In the genomic region with DNA sequence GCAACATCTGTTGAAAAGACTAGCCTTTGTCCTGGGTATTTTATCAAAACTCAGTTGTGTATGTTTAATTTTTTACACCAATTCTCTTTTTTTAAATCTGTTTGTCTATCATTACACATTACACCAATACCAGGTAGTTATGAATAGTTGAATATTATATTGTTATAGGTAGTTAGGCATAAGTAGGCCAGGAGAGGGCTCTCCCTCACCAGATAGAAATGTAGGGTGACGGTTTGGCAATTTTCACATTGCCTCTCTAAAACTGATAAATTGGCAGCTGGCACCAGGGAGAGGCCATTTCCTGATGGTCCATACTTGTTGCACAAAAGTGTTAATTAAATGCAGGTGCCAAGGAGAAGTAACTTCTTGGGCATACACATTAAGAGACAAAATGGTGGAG, we compare ENCODE assay signal across 11 cellular contexts.
DNase-seq lines count a peak whose midpoint lies in the region; ATAC-seq and TF ChIP-seq lines count a peak whose summit lies in the region.
"Had no signal": no experiment of that assay in that cellular context is flagged by ENCODE, and none has a peak within 500 bp of the region (broad histone marks: within the 10 kb centered on the region; RNA-seq: fewer than 3 reads in every experiment).

No MANE protein-coding gene starts in this region.

- H3K27me3 ChIP-seq in DOHH2 (ENCODE audit: control insufficient read depth, low read length) (no peaks in the 10 kb centered on the region), PC-9 (ENCODE audit: insufficient read depth, low read depth) (no peaks in the 10 kb centered on the region)
- H3K27me3 ChIP-seq: thyroid gland had no signal

- no peaks in the 10 kb centered on the region for H3K79me2 ChIP-seq in DOHH2 (ENCODE audit: control insufficient read depth, low read length)
- no peaks in the 10 kb centered on the region for H3K79me2 ChIP-seq in PC-9 (ENCODE audit: low read depth)

- intact Hi-C loops in PC-9 (cut with micrococcal nuclease; ENCODE audit: unreplicated experiment) = loop anchor here (2.0 kb wide), 1 partner anchor 481 kb away; no protein-coding TSS in a partner anchor

- CTCF ChIA-PET in PC-9 (lab: Charles Lee) = no interaction called here

- no peak overlapping the region for H2AFZ ChIP-seq in PC-9

- no peaks in the 10 kb centered on the region for H3K9me2 ChIP-seq in DOHH2 (replicated peaks; ENCODE audit: control insufficient read depth, low read length)
- no peaks in the 10 kb centered on the region for H3K9me2 ChIP-seq in PC-9 (ENCODE audit: insufficient read depth)

- H3K27ac ChIP-seq in DOHH2 (ENCODE audit: low read depth, low read length) (no peak overlapping the region), PC-9 (no peak overlapping the region)
- H3K27ac ChIP-seq: skin epidermis, thyroid gland had no signal

- ATAC-seq in HG02970 (IDR thresholded peaks at IDR 0.05; ENCODE audit: low FRiP score, unreplicated experiment) = no peak

- H3K4me1 ChIP-seq in DOHH2 (ENCODE audit: control insufficient read depth, low read length) = no peaks in the 10 kb centered on the region
- no peaks in the 10 kb centered on the region for H3K4me1 ChIP-seq in PC-9 (replicated peaks; ENCODE audit: insufficient read depth)
- H3K4me1 ChIP-seq: thyroid gland had no signal

- H3F3A ChIP-seq in DOHH2 (ENCODE audit: control insufficient read depth, insufficient read depth) = no peaks in the 10 kb centered on the region
- H3F3A ChIP-seq in PC-9 (ENCODE audit: insufficient read depth, low read depth) = no peaks in the 10 kb centered on the region

- no peaks in the 10 kb centered on the region for H3K9me3 ChIP-seq in DOHH2 (ENCODE audit: control insufficient read depth, insufficient read depth, low read length)
- H3K9me3 ChIP-seq in PC-9 (ENCODE audit: insufficient read depth, low read depth) = no peaks in the 10 kb centered on the region
- H3K9me3 ChIP-seq: thyroid gland had no signal

- peak; percentile 1 for DNase-seq in Jurkat, Clone E6-1 (ENCODE audit: low read depth, low spot score)
- DNase-seq in PC-9 (no peak), glomerular visceral epithelial cell (ENCODE audit: extremely low spot score) (peak; percentile 4), NCI-H345 (lab: John Stamatoyannopoulos, UW) (no peak), NCI-H510A (lab: John Stamatoyannopoulos, UW) (no peak)
- DNase-seq in activated CD8-positive, alpha-beta memory T cell treated with anti-CD3 and anti-CD28 coated beads, Interleukin-2, amount 50 U/mL, for 48 hours = no peak
- DNase-seq: T1000, thyroid gland had no signal

- POLR2A ChIA-PET in PC-9 (lab: Charles Lee; ENCODE audit: unreplicated experiment) = no interaction called here

- no peak overlapping the region for H3K4me3 ChIP-seq in DOHH2 (ENCODE audit: low read length)
- no peak overlapping the region for H3K4me3 ChIP-seq in Jurkat, Clone E6-1 (ENCODE audit: low read length)
- no peak overlapping the region for H3K4me3 ChIP-seq in PC-9
- H3K4me3 ChIP-seq: skin epidermis, thyroid gland had no signal

- no TSS peak for BruUV-seq in PC-9 (replicated peaks; lab: Mats Ljungman, UMichigan)

- TF ChIP-seq CTCF in DOHH2 (IDR thresholded peaks at IDR 0.05; ENCODE audit: low read depth, low read length, poor library complexity, severe bottlenecking) (peak; percentile 17), PC-9 (conservative IDR thresholded peaks at IDR 0.05) (peak; percentile 51)

- no peak overlapping the region for H3K4me2 ChIP-seq in DOHH2 (ENCODE audit: low read length)
- no peak overlapping the region for H3K4me2 ChIP-seq in PC-9

- H4K20me1 ChIP-seq in DOHH2 (ENCODE audit: control insufficient read depth, insufficient read depth, low read depth, low read length) (no peaks in the 10 kb centered on the region), PC-9 (ENCODE audit: insufficient read depth) (no peaks in the 10 kb centered on the region)

- no peaks in the 10 kb centered on the region for H3K36me3 ChIP-seq in DOHH2 (ENCODE audit: control insufficient read depth, low read length)
- no peaks in the 10 kb centered on the region for H3K36me3 ChIP-seq in PC-9 (ENCODE audit: low read depth)
- H3K36me3 ChIP-seq: thyroid gland had no signal

Comparison
In these comparisons a context has a peak if more than half of its experiments do, and no peak if none do; other contexts are left out.
1. DNase-seq: peak in Jurkat, Clone E6-1 (single experiment) and glomerular visceral epithelial cell (single experiment); none in PC-9 (0 of 2), NCI-H345 (single experiment), activated CD8-positive, alpha-beta memory T cell treated with anti-CD3 and anti-CD28 coated beads, Interleukin-2, amount 50 U/mL, for 48 hours (single experiment) and NCI-H510A (single experiment).